In genomic region chr1:51504806-51505525, GRCh38 we compare ENCODE assay signal across 11 cellular contexts. TPM values are rescaled to one million over a fixed set of nuclear protein-coding genes. Genes with fewer than 3 reads are reported as not detected.
DNase-seq lines count a peak whose midpoint lies in the region; ATAC-seq and TF ChIP-seq lines count a peak whose summit lies in the region.
"Had no signal": no experiment of that assay in that cellular context is flagged by ENCODE, and none has a peak within 500 bp of the region (broad histone marks: within the 10 kb centered on the region; RNA-seq: fewer than 3 reads in every experiment).

No MANE protein-coding gene starts in this region.

- peaks cover 33% of the 10 kb centered on the region for H3K36me3 Mint-ChIP-seq in CD8-positive, alpha-beta T cell

- no peaks in the 10 kb centered on the region for H3K27me3 Mint-ChIP-seq in CD8-positive, alpha-beta T cell (ENCODE audit: low read depth)
- H3K27me3 Mint-ChIP-seq: CD4-positive, CD25-positive, alpha-beta regulatory T cell had no signal

- H3K27ac ChIP-seq in CD8-positive, alpha-beta T cell (ENCODE audit: low read depth, low read length), result no peak overlapping the region

- H3K9me3 Mint-ChIP-seq in CD8-positive, alpha-beta T cell, result no peaks in the 10 kb centered on the region
- H3K9me3 Mint-ChIP-seq: CD4-positive, CD25-positive, alpha-beta regulatory T cell had no signal

- no peak for DNase-seq in CD8-positive, alpha-beta T cell
- DNase-seq in activated T-cell treated with anti-CD3 and anti-CD28 coated beads, Interleukin-2, amount 50 U/mL, for 48 hours, result peak; percentile 47 to 48
- DNase-seq in T1000 (lab: John Stamatoyannopoulos, UW) (no peak), NCI-H524 (lab: John Stamatoyannopoulos, UW) (no peak), hippocampal formation (lab: John Stamatoyannopoulos, UW) (no peak)
- DNase-seq: CD4-positive, CD25-positive, alpha-beta regulatory T cell; NCI-H226; SK-N-SH had no signal

- no peaks in the 10 kb centered on the region for H3K27me3 ChIP-seq in CD8-positive, alpha-beta T cell (ENCODE audit: insufficient read depth, low read length)

- TF ChIP-seq CTCF in CD8-positive, alpha-beta T cell (IDR thresholded peaks at IDR 0.05), result no peak

- no peak overlapping the region for H3K4me3 Mint-ChIP-seq in CD8-positive, alpha-beta T cell
- H3K4me3 Mint-ChIP-seq: CD4-positive, CD25-positive, alpha-beta regulatory T cell had no signal

- CTCF ChIA-PET in CD8-positive, alpha-beta T cell (lab: Charles Lee), result interaction anchor here (1.0 kb wide), 1 partner anchor 62 kb away, joined by 3 read pairs; no protein-coding TSS in a partner anchor

- no peaks in the 10 kb centered on the region for H3K9me3 ChIP-seq in CD8-positive, alpha-beta T cell (ENCODE audit: low read length)
- H3K9me3 ChIP-seq: SK-N-SH had no signal

- H3K27ac Mint-ChIP-seq in CD8-positive, alpha-beta T cell, result peak overlapping the region; percentile 7

- peaks cover 16% of the 10 kb centered on the region for H3K4me1 ChIP-seq in CD8-positive, alpha-beta T cell (ENCODE audit: insufficient read depth, low read length)

- POLR2A ChIA-PET in CD8-positive, alpha-beta T cell (lab: Charles Lee), result interaction anchor here (1.0 kb wide), 1 partner anchor 17 kb away, joined by 3 read pairs; no protein-coding TSS in a partner anchor

- intact Hi-C loops in CD8-positive, alpha-beta T cell (cut with DNase I, micrococcal nuclease), result no loop called here

- H3K36me3 ChIP-seq in CD8-positive, alpha-beta T cell (ENCODE audit: insufficient read depth, low read length), result no peaks in the 10 kb centered on the region

- peaks cover 55% of the 10 kb centered on the region for H3K4me1 Mint-ChIP-seq in CD8-positive, alpha-beta T cell (ENCODE audit: low read depth)

- no peak for ATAC-seq in CD8-positive, alpha-beta T cell
- ATAC-seq in GM18861 (IDR thresholded peaks at IDR 0.05; ENCODE audit: unreplicated experiment) (peak; percentile 26), HG02884 (IDR thresholded peaks at IDR 0.05; ENCODE audit: unreplicated experiment) (peak; percentile 28), HG03025 (IDR thresholded peaks at IDR 0.05; ENCODE audit: low FRiP score, unreplicated experiment) (no peak)

- H3K4me3 ChIP-seq in CD8-positive, alpha-beta T cell (ENCODE audit: low read depth, low read length), result no peak overlapping the region

RNA-seq across cellular contexts. Expression of gene EPS15, which starts 14.1 kb away (rescaled TPM):
- total RNA-seq in CD8-positive, alpha-beta T cell, result 10 to 100 TPM; 49.9 to 52.2 TPM

Comparison
In these comparisons a context has a peak if more than half of its experiments do, and no peak if none do; other contexts are left out.
1. ATAC-seq: peak in GM18861 (single experiment) and HG02884 (single experiment); none in CD8-positive, alpha-beta T cell (single experiment) and HG03025 (single experiment).
2. DNase-seq: peak in activated T-cell treated with anti-CD3 and anti-CD28 coated beads, Interleukin-2, amount 50 U/mL, for 48 hours (2 of 2); none in CD8-positive, alpha-beta T cell (0 of 7), T1000 (single experiment), NCI-H524 (0 of 2) and hippocampal formation (0 of 2).